In genomic region chr2:64606495-64607363, GRCh38 we compare ENCODE assay signal across 9 cellular contexts. TPM values are rescaled to one million over a fixed set of nuclear protein-coding genes. Genes with fewer than 3 reads are reported as not detected.
DNase-seq lines count a peak whose midpoint lies in the region; ATAC-seq and FAIRE-seq lines count a peak whose summit lies in the region.
"Had no signal": no experiment of that assay in that cellular context is flagged by ENCODE, and none has a peak within 500 bp of the region (broad histone marks: within the 10 kb centered on the region; RNA-seq: fewer than 3 reads in every experiment).

No MANE protein-coding gene starts in this region.

- H3K36me3 Mint-ChIP-seq in activated naive CD4-positive, alpha-beta T cell treated with anti-CD3 and anti-CD28 coated beads for 36 hours (ENCODE audit: low read depth), result no peaks in the 10 kb centered on the region

- CTCF ChIA-PET in activated naive CD4-positive, alpha-beta T cell treated with anti-CD3 and anti-CD28 coated beads for 36 hours (lab: Charles Lee), result interaction anchor here (0.6 to 2.1 kb wide), 13 partner anchors 9 to 262 kb away, joined by 3 to 19 read pairs (median 4); partner anchors contain the start of gene AFTPH

- intact Hi-C loops in activated naive CD4-positive, alpha-beta T cell treated with anti-CD3 and anti-CD28 coated beads for 36 hours (cut with micrococcal nuclease), result loop anchor here (1.0 to 2.0 kb wide), 6 partner anchors 38 to 450 kb away; partner anchors contain the start of genes AFTPH and CEP68

- H3K4me1 Mint-ChIP-seq in activated naive CD4-positive, alpha-beta T cell treated with anti-CD3 and anti-CD28 coated beads for 36 hours (ENCODE audit: low read depth), result peaks cover 24% of the 10 kb centered on the region

- DNase-seq in RCC 7860 (ENCODE audit: low spot score) (peak; percentile 59), hepatic stellate cell (ENCODE audit: low spot score) (peak; percentile 71), NCI-H1694 (lab: John Stamatoyannopoulos, UW) (no peak), amniotic stem cell (lab: John Stamatoyannopoulos, UW) (no peak)
- peak; percentile 94 for DNase-seq in activated naive CD4-positive, alpha-beta T cell treated with anti-CD3 and anti-CD28 coated beads for 36 hours
- DNase-seq in stimulated activated CD4-positive, alpha-beta T cell treated with anti-CD3 and anti-CD28 coated beads, Interleukin-12 subunit alpha, Interleukin-12 subunit beta, amount 100 ng/mL, for 48 hours (ENCODE audit: low read depth in 2 of 3, low spot score in 1 of 3), result peak; percentile 80 to 90 (median 81)

- H3K27me3 Mint-ChIP-seq in activated naive CD4-positive, alpha-beta T cell treated with anti-CD3 and anti-CD28 coated beads for 36 hours (ENCODE audit: low read depth), result no peaks in the 10 kb centered on the region

- peaks cover 6% of the 10 kb centered on the region for H3K9me3 Mint-ChIP-seq in activated naive CD4-positive, alpha-beta T cell treated with anti-CD3 and anti-CD28 coated beads for 36 hours

- ATAC-seq in GM18517 (IDR thresholded peaks at IDR 0.05; ENCODE audit: unreplicated experiment) (peak; percentile 90), HG02938 (IDR thresholded peaks at IDR 0.05; ENCODE audit: unreplicated experiment) (peak; percentile 86)

- H3K27ac Mint-ChIP-seq in activated naive CD4-positive, alpha-beta T cell treated with anti-CD3 and anti-CD28 coated beads for 36 hours, result peak overlapping the region; percentile 62

- H3K4me3 Mint-ChIP-seq in activated naive CD4-positive, alpha-beta T cell treated with anti-CD3 and anti-CD28 coated beads for 36 hours, result no peak overlapping the region

- FAIRE-seq in RCC 7860 (lab: Jason Lieb, UNC), result peak; percentile 2
- FAIRE-seq: astrocyte had no signal

RNA-seq across cellular contexts. Expression of gene SERTAD2, which starts 47.0 kb away (rescaled TPM):
- total RNA-seq in activated naive CD4-positive, alpha-beta T cell treated with anti-CD3 and anti-CD28 coated beads for 36 hours, result 10 to 100 TPM; 11.4 to 11.6 TPM

Comparison
In these comparisons a context has a peak if more than half of its experiments do, and no peak if none do; other contexts are left out.
1. DNase-seq: peak in RCC 7860 (single experiment), activated naive CD4-positive, alpha-beta T cell treated with anti-CD3 and anti-CD28 coated beads for 36 hours (single experiment), hepatic stellate cell (single experiment) and stimulated activated CD4-positive, alpha-beta T cell treated with anti-CD3 and anti-CD28 coated beads, Interleukin-12 subunit alpha, Interleukin-12 subunit beta, amount 100 ng/mL, for 48 hours (3 of 3); none in NCI-H1694 (single experiment) and amniotic stem cell (single experiment).